In genomic region chr19:12757544-12758274, GRCh38 we compare ENCODE assay signal across 9 cellular contexts. TPM values are rescaled to one million over a fixed set of nuclear protein-coding genes. Genes with fewer than 3 reads are reported as not detected.
A peak's percentile ranks its signal among the peaks of the same experiment; 100 is the strongest.
DNase-seq lines count a peak whose midpoint lies in the region; ATAC-seq, FAIRE-seq and TF ChIP-seq lines count a peak whose summit lies in the region.
"Had no signal": no experiment of that assay in that cellular context is flagged by ENCODE, and none has a peak within 500 bp of the region (broad histone marks: within the 10 kb centered on the region; RNA-seq: fewer than 3 reads in every experiment).

No MANE protein-coding gene starts in this region.

- peak overlapping the region; percentile 42 for H3K4me3 ChIP-seq in astrocyte (ENCODE audit: insufficient read depth, low read depth, low read length)
- peak overlapping the region; percentile 23 for H3K4me3 ChIP-seq in retinal pigment epithelial cell (ENCODE audit: low read length)

- no peaks in the 10 kb centered on the region for H3K27me3 ChIP-seq in astrocyte (ENCODE audit: insufficient read depth, low read length)

- H3K4me1 Mint-ChIP-seq in T-helper 17 cell (peaks cover 6% of the 10 kb centered on the region), astrocyte (ENCODE audit: low read depth, unreplicated experiment) (no peaks in the 10 kb centered on the region)

- H3K4me1 ChIP-seq in astrocyte (ENCODE audit: insufficient read depth, low read length): no peaks in the 10 kb centered on the region

- FAIRE-seq in astrocyte (lab: Jason Lieb, UNC): no peak
- FAIRE-seq: endometrium had no signal

- H3K27ac ChIP-seq in astrocyte (ENCODE audit: low read depth, low read length): no peak overlapping the region

- H3K9ac ChIP-seq in astrocyte (ENCODE audit: low read length): peak overlapping the region; percentile 5

- no peaks in the 10 kb centered on the region for H3K36me3 ChIP-seq in astrocyte (ENCODE audit: insufficient read depth, low read length)

- H3K4me2 ChIP-seq in astrocyte (ENCODE audit: low read length): peak overlapping the region; percentile 80

- TF ChIP-seq CTCF in astrocyte (IDR thresholded peaks at IDR 0.05; ENCODE audit: insufficient read depth, low read depth, low read length) (peak; percentile 59), retinal pigment epithelial cell (conservative IDR thresholded peaks at IDR 0.05; ENCODE audit: low read depth, low read length) (peak; percentile 80)

- H3K9me3 Mint-ChIP-seq in astrocyte (ENCODE audit: unreplicated experiment): no peaks in the 10 kb centered on the region

- no peak overlapping the region for H3K4me3 Mint-ChIP-seq in T-helper 17 cell
- H3K4me3 Mint-ChIP-seq in astrocyte (ENCODE audit: unreplicated experiment): peak overlapping the region; percentile 16

- H3K27me3 Mint-ChIP-seq in T-helper 17 cell (peaks cover 25% of the 10 kb centered on the region), astrocyte (ENCODE audit: low read depth, unreplicated experiment) (peaks cover 12% of the 10 kb centered on the region)

- DNase-seq in ELF-1 (ENCODE audit: low read depth, low spot score): peak; percentile 98
- peak; percentile 72 for DNase-seq in NAMALWA (ENCODE audit: low spot score)
- DNase-seq in T-helper 17 cell: peak; percentile 55 to 61 (median 59)
- peak; percentile 34 for DNase-seq in astrocyte (ENCODE audit: low read depth)
- peak; percentile 90 for DNase-seq in hepatic stellate cell (ENCODE audit: low spot score)
- DNase-seq in retinal pigment epithelial cell (ENCODE audit: low read depth): no peak

- ATAC-seq in T-helper 17 cell (peak; percentile 82), HG02981 (IDR thresholded peaks at IDR 0.05; ENCODE audit: unreplicated experiment) (no peak), HG03045 (IDR thresholded peaks at IDR 0.05; ENCODE audit: unreplicated experiment) (no peak)

- peak overlapping the region; percentile 81 for H2AFZ ChIP-seq in astrocyte (ENCODE audit: low read depth, low read length)

- H4K20me1 ChIP-seq in astrocyte (ENCODE audit: insufficient read depth, low read length): no peaks in the 10 kb centered on the region

- no peaks in the 10 kb centered on the region for H3K36me3 Mint-ChIP-seq in T-helper 17 cell (ENCODE audit: low read depth)
- H3K36me3 Mint-ChIP-seq in astrocyte (ENCODE audit: low read depth, unreplicated experiment): no peaks in the 10 kb centered on the region

- no peaks in the 10 kb centered on the region for H3K79me2 ChIP-seq in astrocyte (ENCODE audit: insufficient read depth, low read length)

- H3K27ac Mint-ChIP-seq in T-helper 17 cell: no peak overlapping the region
- peak overlapping the region; percentile 47 for H3K27ac Mint-ChIP-seq in astrocyte (ENCODE audit: unreplicated experiment)

- H3K9me3 ChIP-seq in T-helper 17 cell (ENCODE audit: control insufficient read depth, low read length, poor library complexity, severe bottlenecking): no peaks in the 10 kb centered on the region
- H3K9me3 ChIP-seq in astrocyte (ENCODE audit: insufficient read depth, low read depth, low read length): no peaks in the 10 kb centered on the region

RNA-seq across cellular contexts. Expression of gene BEST2, which starts 6.1 kb away (rescaled TPM):
- total RNA-seq in T-helper 17 cell (not detected), astrocyte (not detected in 2 replicates)

RNA-seq across cellular contexts. Expression of gene HOOK2, which starts 17.6 kb away (rescaled TPM):
- total RNA-seq in T-helper 17 cell (10 to 100 TPM; 14.9 to 19.3 TPM), astrocyte (21.7 and 25.9 TPM in 2 replicates)

RNA-seq across cellular contexts. Expression of gene GET3, which starts 20.4 kb away (rescaled TPM):
- 10 to 100 TPM; 29.8 to 32.6 TPM for total RNA-seq in T-helper 17 cell
- total RNA-seq in astrocyte: 63.0 and 66.8 TPM in 2 replicates

RNA-seq across cellular contexts. Expression of gene TRIR, which starts 23.2 kb away (rescaled TPM):
- total RNA-seq in T-helper 17 cell (100 to 1,000 TPM; 176 to 185 TPM), astrocyte (172 and 178 TPM in 2 replicates)

RNA-seq across cellular contexts. Expression of gene JUNB, which starts 33.6 kb away (rescaled TPM):
- total RNA-seq in T-helper 17 cell (1,000 to 10,000 TPM; 1,500 to 1,584 TPM), astrocyte (101 and 126 TPM in 2 replicates)
